ENCODE assay signal across 8 cellular contexts in the genomic region with DNA sequence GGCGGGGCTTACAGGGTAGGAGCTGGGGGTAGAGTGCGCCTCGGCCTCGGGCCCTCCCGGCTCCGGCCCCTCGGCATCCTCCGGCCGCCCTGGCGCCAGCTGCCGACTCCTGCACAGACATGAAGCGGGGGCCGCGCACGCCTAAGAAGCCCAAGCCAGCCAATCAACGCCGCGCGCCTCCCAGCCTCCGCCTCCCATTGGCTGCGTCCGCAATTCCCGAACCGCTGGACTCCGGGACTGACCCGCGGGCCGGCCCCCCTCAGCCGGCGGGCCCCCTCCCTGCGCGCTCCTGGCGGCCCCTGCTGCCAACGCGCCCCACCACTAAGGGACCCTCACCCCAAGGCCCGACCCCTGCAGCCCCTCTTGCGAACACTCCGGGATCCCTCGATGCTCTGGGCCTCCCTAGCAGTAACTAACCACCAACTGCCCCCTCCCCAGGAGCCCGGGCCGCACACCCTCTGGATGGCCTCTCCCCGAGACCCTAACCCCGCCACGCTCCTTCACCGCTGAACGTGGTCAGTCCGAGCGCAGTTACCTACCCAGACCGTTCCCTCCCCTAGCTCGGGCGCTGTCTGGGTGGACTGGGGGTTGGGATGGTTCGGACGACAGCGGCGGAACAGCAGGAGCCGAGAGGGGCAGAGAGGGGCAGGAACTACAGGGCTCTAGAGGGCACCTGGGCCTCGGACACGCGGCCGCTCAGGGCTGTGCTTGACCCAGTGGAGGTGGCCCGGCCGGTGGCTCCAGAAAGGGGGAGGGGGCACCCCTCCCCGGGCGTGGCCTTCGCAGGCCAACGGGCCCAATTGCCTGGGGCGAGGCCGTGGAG. TPM values are rescaled to one million over a fixed set of nuclear protein-coding genes. Genes with fewer than 3 reads are reported as not detected.
DNase-seq lines count a peak whose midpoint lies in the region; ATAC-seq and TF ChIP-seq lines count a peak whose summit lies in the region.

No MANE protein-coding gene starts in this region.

- H3K4me1 Mint-ChIP-seq in activated CD4-positive, alpha-beta T cell treated with anti-CD3 and anti-CD28 coated beads for 36 hours: peaks cover 31% of the 10 kb centered on the region
- H3K4me1 Mint-ChIP-seq in activated CD4-positive, alpha-beta T cell treated with anti-CD3 and anti-CD28 coated beads, Interleukin-2, amount 10 ng/mL, durations not matched to agents 7 days and 5 days: peaks cover 23% of the 10 kb centered on the region
- peaks cover 43 to 55% (median 48%) of the 10 kb centered on the region in 3 donors for H3K4me1 Mint-ChIP-seq in T-cell
- H3K4me1 Mint-ChIP-seq in stimulated activated memory B cell treated with anti-CD40 and anti-IgM and Interleukin-4, amounts not matched to agents 10 μg/mL and 1 μg/mL and 100 μg/mL, for 72 hours: peaks cover 62% of the 10 kb centered on the region

- H3K27me3 Mint-ChIP-seq in activated CD4-positive, alpha-beta T cell treated with anti-CD3 and anti-CD28 coated beads for 36 hours: peaks cover 63% of the 10 kb centered on the region
- peaks cover 77% of the 10 kb centered on the region for H3K27me3 Mint-ChIP-seq in activated CD4-positive, alpha-beta T cell treated with anti-CD3 and anti-CD28 coated beads, Interleukin-2, amount 10 ng/mL, durations not matched to agents 7 days and 5 days
- peaks cover 44 to 76% of the 10 kb centered on the region in 2 donors for H3K27me3 Mint-ChIP-seq in T-cell
- H3K27me3 Mint-ChIP-seq in stimulated activated memory B cell treated with anti-CD40 and anti-IgM and Interleukin-4, amounts not matched to agents 10 μg/mL and 1 μg/mL and 100 μg/mL, for 72 hours: peaks cover 94% of the 10 kb centered on the region

- no peak for TF ChIP-seq CTCF in liver (IDR thresholded peaks at IDR 0.05; ENCODE audit: low read depth, low read length, missing input control)

- DNase-seq in activated CD4-positive, alpha-beta T cell treated with anti-CD3 and anti-CD28 coated beads for 36 hours: peak; percentile 64
- no peak for DNase-seq in activated CD4-positive, alpha-beta T cell treated with anti-CD3 and anti-CD28 coated beads, Interleukin-2, amount 10 ng/mL, durations not matched to agents 7 days and 5 days
- DNase-seq in MG63 (peak; percentile 91), T-cell (peak in 1 of 34 experiments; percentile 20), ecto neural progenitor cell (ENCODE audit: low spot score) (peak; percentile 95)

- H3K4me3 ChIP-seq in MG63: peak overlapping the region; percentile 62
- peak overlapping the region in 2 of 3 donors; percentile 28 to 48 for H3K4me3 ChIP-seq in liver (ENCODE audit: low read depth in 1 of 3, low read length in 3 of 3)

- H3K27ac ChIP-seq in liver (ENCODE audit: low read depth in 1 of 2, low read length in 2 of 2): peak overlapping the region; percentile 7 to 53

- H3K9me3 ChIP-seq in MG63 (no peaks in the 10 kb centered on the region; the same call in 1 of the 2 replicates), liver (ENCODE audit: control insufficient read depth in 4 of 4, low read length in 3 of 4) (no peaks in the 10 kb centered on the region)

- ATAC-seq in activated CD4-positive, alpha-beta T cell treated with anti-CD3 and anti-CD28 coated beads for 36 hours: peak; percentile 49
- ATAC-seq in T-cell (replicated peaks in 1 of 4) (peak; percentile 15 to 31 (median 18)), GM21360 (IDR thresholded peaks at IDR 0.05; ENCODE audit: unreplicated experiment) (no peak)
- no peak for ATAC-seq in stimulated activated memory B cell treated with anti-CD40 and anti-IgM and Interleukin-4, amounts not matched to agents 10 μg/mL and 1 μg/mL and 100 μg/mL, for 72 hours

- intact Hi-C loops in activated CD4-positive, alpha-beta T cell treated with anti-CD3 and anti-CD28 coated beads for 36 hours (cut with DNase I, micrococcal nuclease): loop anchor here (2.0 to 5.0 kb wide), 3 partner anchors 39 to 121 kb away; no protein-coding TSS in a partner anchor

- no peak for TF ChIP-seq RAD21 in liver (IDR thresholded peaks at IDR 0.05)

- H3K27me3 ChIP-seq in MG63 (peaks cover 65% of the 10 kb centered on the region), liver (ENCODE audit: control insufficient read depth in 4 of 4, insufficient read depth in 4 of 4, low read length in 3 of 4) (peaks cover 4 to 24% (median 13%) of the 10 kb centered on the region in 4 donors)

- 4% methylated on average over 68 of the region's 68 CpGs for WGBS in liver

- no peaks in the 10 kb centered on the region for H3K36me3 Mint-ChIP-seq in activated CD4-positive, alpha-beta T cell treated with anti-CD3 and anti-CD28 coated beads for 36 hours (ENCODE audit: low read depth)
- no peaks in the 10 kb centered on the region for H3K36me3 Mint-ChIP-seq in activated CD4-positive, alpha-beta T cell treated with anti-CD3 and anti-CD28 coated beads, Interleukin-2, amount 10 ng/mL, durations not matched to agents 7 days and 5 days (ENCODE audit: low read depth)
- H3K36me3 Mint-ChIP-seq in T-cell: no peaks in the 10 kb centered on the region
- H3K36me3 Mint-ChIP-seq in stimulated activated memory B cell treated with anti-CD40 and anti-IgM and Interleukin-4, amounts not matched to agents 10 μg/mL and 1 μg/mL and 100 μg/mL, for 72 hours: no peaks in the 10 kb centered on the region

- H3K9ac ChIP-seq in liver (ENCODE audit: low read depth in 1 of 2, low read length in 2 of 2): no peak overlapping the region

- POLR2A ChIA-PET in activated CD4-positive, alpha-beta T cell treated with anti-CD3 and anti-CD28 coated beads for 36 hours (lab: Charles Lee): no interaction called here
- POLR2A ChIA-PET in activated CD4-positive, alpha-beta T cell treated with anti-CD3 and anti-CD28 coated beads, Interleukin-2, amount 10 ng/mL, durations not matched to agents 7 days and 5 days (lab: Charles Lee): no interaction called here
- POLR2A ChIA-PET in T-cell (lab: Charles Lee): no interaction called here

- H3K4me1 ChIP-seq in liver (ENCODE audit: control insufficient read depth in 4 of 4, insufficient read depth in 4 of 4, low read length in 3 of 4): peaks cover 27 to 49% (median 41%) of the 10 kb centered on the region in 4 donors

- H3K9me3 Mint-ChIP-seq in activated CD4-positive, alpha-beta T cell treated with anti-CD3 and anti-CD28 coated beads for 36 hours (ENCODE audit: low read depth): no peaks in the 10 kb centered on the region
- no peaks in the 10 kb centered on the region for H3K9me3 Mint-ChIP-seq in activated CD4-positive, alpha-beta T cell treated with anti-CD3 and anti-CD28 coated beads, Interleukin-2, amount 10 ng/mL, durations not matched to agents 7 days and 5 days
- no peaks in the 10 kb centered on the region for H3K9me3 Mint-ChIP-seq in T-cell
- H3K9me3 Mint-ChIP-seq in stimulated activated memory B cell treated with anti-CD40 and anti-IgM and Interleukin-4, amounts not matched to agents 10 μg/mL and 1 μg/mL and 100 μg/mL, for 72 hours: no peaks in the 10 kb centered on the region

- no peaks in the 10 kb centered on the region for H3K36me3 ChIP-seq in MG63
- H3K36me3 ChIP-seq in liver (ENCODE audit: control insufficient read depth in 4 of 4, insufficient read depth in 3 of 4, low read depth in 1 of 4, low read length in 3 of 4): no peaks in the 10 kb centered on the region

- H3K27ac Mint-ChIP-seq in activated CD4-positive, alpha-beta T cell treated with anti-CD3 and anti-CD28 coated beads for 36 hours: no peak overlapping the region
- no peak overlapping the region for H3K27ac Mint-ChIP-seq in activated CD4-positive, alpha-beta T cell treated with anti-CD3 and anti-CD28 coated beads, Interleukin-2, amount 10 ng/mL, durations not matched to agents 7 days and 5 days
- H3K27ac Mint-ChIP-seq in T-cell: no peak overlapping the region
- peak overlapping the region; percentile 17 for H3K27ac Mint-ChIP-seq in stimulated activated memory B cell treated with anti-CD40 and anti-IgM and Interleukin-4, amounts not matched to agents 10 μg/mL and 1 μg/mL and 100 μg/mL, for 72 hours

- CTCF ChIA-PET in activated CD4-positive, alpha-beta T cell treated with anti-CD3 and anti-CD28 coated beads for 36 hours (lab: Charles Lee): interaction anchor here (0.7 kb wide), 1 partner anchor 374 kb away, joined by 3 read pairs; no protein-coding TSS in a partner anchor
- CTCF ChIA-PET in activated CD4-positive, alpha-beta T cell treated with anti-CD3 and anti-CD28 coated beads, Interleukin-2, amount 10 ng/mL, durations not matched to agents 7 days and 5 days (lab: Charles Lee): interaction anchor here (0.9 kb wide), 1 partner anchor 62 kb away, joined by 3 read pairs; no protein-coding TSS in a partner anchor
- CTCF ChIA-PET in T-cell (lab: Charles Lee): interaction anchor here in 1 of 2 donors (0.6 kb wide), 1 partner anchor 899 kb away, joined by 3 read pairs; no protein-coding TSS in a partner anchor

- H3K4me3 Mint-ChIP-seq in activated CD4-positive, alpha-beta T cell treated with anti-CD3 and anti-CD28 coated beads for 36 hours: peak overlapping the region; percentile 70
- no peak overlapping the region for H3K4me3 Mint-ChIP-seq in activated CD4-positive, alpha-beta T cell treated with anti-CD3 and anti-CD28 coated beads, Interleukin-2, amount 10 ng/mL, durations not matched to agents 7 days and 5 days
- H3K4me3 Mint-ChIP-seq in T-cell: peak overlapping the region; percentile 50 to 85 (median 81)
- peak overlapping the region; percentile 73 for H3K4me3 Mint-ChIP-seq in stimulated activated memory B cell treated with anti-CD40 and anti-IgM and Interleukin-4, amounts not matched to agents 10 μg/mL and 1 μg/mL and 100 μg/mL, for 72 hours

TF ChIP-seq in liver, 16 proteins besides CTCF, POLR2A, EP300 and RAD21:
- TF ChIP-seq FOXA1 (IDR thresholded peaks at IDR 0.05): no peak
TF ChIP-seq in liver: peak in this region for 0.

RNA-seq across cellular contexts. Expression of a gene that starts 5.0 kb away (rescaled TPM):
- total RNA-seq in activated CD4-positive, alpha-beta T cell treated with anti-CD3 and anti-CD28 coated beads for 36 hours: under 1 TPM; 0.05 to 0.07 TPM
- not detected for total RNA-seq in activated CD4-positive, alpha-beta T cell treated with anti-CD3 and anti-CD28 coated beads, Interleukin-2, amount 10 ng/mL, durations not matched to agents 7 days and 5 days
- total RNA-seq in MG63 (2014; rRNA removed; shearing (Covaris generic); ENCODE audit: low replicate concordance): 0.27 and 2.6 TPM in 2 replicates
- 1 to 10 TPM in 4 of 5 donors, under 1 TPM in 1; 0.98 to 4.6 (median 3.5) TPM for total RNA-seq in T-cell
- total RNA-seq in liver: 1 to 10 TPM in 1 of 2 donors, under 1 TPM in 1; 0.25 to 2.8 TPM
- polyA plus RNA-seq in liver: under 1 TPM; 0.28 to 0.80 TPM

RNA-seq across cellular contexts. Expression of a gene that starts 21.3 kb away (rescaled TPM):
- not detected for total RNA-seq in activated CD4-positive, alpha-beta T cell treated with anti-CD3 and anti-CD28 coated beads for 36 hours
- not detected for total RNA-seq in activated CD4-positive, alpha-beta T cell treated with anti-CD3 and anti-CD28 coated beads, Interleukin-2, amount 10 ng/mL, durations not matched to agents 7 days and 5 days
- total RNA-seq in MG63 (2014; rRNA removed; shearing (Covaris generic); ENCODE audit: low replicate concordance): not detected in 2 replicates
- total RNA-seq in T-cell: not detected
- not detected for total RNA-seq in liver
- not detected for polyA plus RNA-seq in liver

Comparison
In these comparisons a context has a peak if more than half of its experiments do, and no peak if none do; other contexts are left out.
1. ATAC-seq: peak in activated CD4-positive, alpha-beta T cell treated with anti-CD3 and anti-CD28 coated beads for 36 hours (single experiment) and T-cell (4 of 4); none in stimulated activated memory B cell treated with anti-CD40 and anti-IgM and Interleukin-4, amounts not matched to agents 10 μg/mL and 1 μg/mL and 100 μg/mL, for 72 hours (single experiment) and GM21360 (single experiment).